16 cellular contexts compared by ENCODE assay signal in the genomic region with DNA sequence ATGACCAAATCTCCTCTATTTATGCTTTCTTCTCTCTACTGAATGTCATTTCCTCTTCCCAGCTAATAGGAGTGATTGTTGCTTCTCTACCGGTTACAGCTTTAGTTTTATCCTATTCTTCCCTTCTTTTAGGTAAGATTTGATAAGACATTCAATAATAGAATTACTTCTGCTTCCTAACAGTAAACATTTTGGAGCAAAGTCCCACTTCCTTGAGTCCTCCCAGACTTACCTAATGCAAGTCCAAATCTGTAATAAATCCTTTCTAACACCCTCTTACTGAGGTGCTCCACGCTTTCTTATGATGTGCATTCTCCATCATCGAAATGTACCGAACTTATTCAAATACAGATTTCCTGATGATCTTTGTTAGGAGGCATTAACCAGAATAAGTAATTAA.
DNase-seq lines count a peak whose midpoint lies in the region; TF ChIP-seq lines count a peak whose summit lies in the region.
"Had no signal": no experiment of that assay in that cellular context is flagged by ENCODE, and none has a peak within 500 bp of the region (broad histone marks: within the 10 kb centered on the region; RNA-seq: fewer than 3 reads in every experiment).

No MANE protein-coding gene starts in this region.

- no peaks in the 10 kb centered on the region for H3K4me1 ChIP-seq in tibial nerve
- no peaks in the 10 kb centered on the region for H3K4me1 ChIP-seq in Karpas-422 (ENCODE audit: low read length)
- H3K4me1 ChIP-seq: Peyer's patch had no signal

- no peak for TF ChIP-seq EP300 in tibial nerve (IDR thresholded peaks at IDR 0.05)

- intact Hi-C loops in dorsolateral prefrontal cortex (cut with DNase I): loop anchor here in 1 of 2 donors (5.0 kb wide), 1 partner anchor 329 kb away; no protein-coding TSS in a partner anchor

- H4K20me1 ChIP-seq in Karpas-422 (ENCODE audit: insufficient read depth, low read depth, low read length): no peaks in the 10 kb centered on the region

- no peaks in the 10 kb centered on the region for H3K27me3 ChIP-seq in dorsolateral prefrontal cortex
- no peaks in the 10 kb centered on the region for H3K27me3 ChIP-seq in tibial nerve
- H3K27me3 ChIP-seq in Karpas-422 (ENCODE audit: low read length): no peaks in the 10 kb centered on the region
- H3K27me3 ChIP-seq: Peyer's patch had no signal

- H3K9me2 ChIP-seq in Karpas-422 (replicated peaks; ENCODE audit: insufficient read depth, low read length): no peaks in the 10 kb centered on the region

- H3K9ac ChIP-seq in Karpas-422 (ENCODE audit: low read length): no peak overlapping the region

- H3K79me2 ChIP-seq in Karpas-422 (ENCODE audit: low read length): no peaks in the 10 kb centered on the region

- H3K9me3 ChIP-seq in tibial nerve (peaks cover 0 to 4% (median 0%) of the 10 kb centered on the region in 4 donors), Karpas-422 (ENCODE audit: low read length) (no peaks in the 10 kb centered on the region)
- H3K9me3 ChIP-seq: Peyer's patch had no signal

- TF ChIP-seq POLR2A in tibial nerve (IDR thresholded peaks at IDR 0.05): no peak

- peak; percentile 3 for DNase-seq in NAMALWA (ENCODE audit: low spot score)
- no peak for DNase-seq in dorsolateral prefrontal cortex
- DNase-seq in tibial nerve (ENCODE audit: low spot score in 2 of 2): no peak
- no peak for DNase-seq in activated CD4-positive, CD25-positive, alpha-beta regulatory T cell treated with anti-CD3 and anti-CD28 coated beads, Interleukin-2, amount 50 U/mL, for 72 hours
- DNase-seq in SKM-1 (lab: John Stamatoyannopoulos, UW; ENCODE audit: unreplicated experiment): no peak
- no peak for DNase-seq in Karpas-422
- DNase-seq: CD8-positive, alpha-beta T cell; DMS79 treated with DMSO at 0.1 percent for 48 hours; NCI-H1694; NCI-H2029 treated with DMSO at 0.1 percent for 48 hours; Peyer's patch; SHP77 treated with DMSO at 0.1 percent for 48 hours had no signal

- H3K36me3 ChIP-seq in tibial nerve (no peaks in the 10 kb centered on the region), Karpas-422 (ENCODE audit: insufficient read depth, low read length) (no peaks in the 10 kb centered on the region)
- H3K36me3 ChIP-seq: Peyer's patch had no signal

- TF ChIP-seq CTCF in dorsolateral prefrontal cortex (IDR thresholded peaks at IDR 0.05 in 54 of 56, conservative IDR thresholded peaks at IDR 0.05 in 2 of 56; ENCODE audit: low read depth in 1 of 56, partially characterized antibody in 56 of 56) (no peak), tibial nerve (IDR thresholded peaks at IDR 0.05) (no peak)

- H3K4me3 ChIP-seq in dorsolateral prefrontal cortex: peak overlapping the region in 23 of 59 donors; percentile 5 to 37 (median 16)
- H3K4me3 ChIP-seq in tibial nerve: no peak overlapping the region
- H3K4me3 ChIP-seq in Karpas-422 (ENCODE audit: low read length): no peak overlapping the region
- H3K4me3 ChIP-seq: K562, Peyer's patch, SK-N-MC had no signal

- no peak overlapping the region for H2AFZ ChIP-seq in Karpas-422 (ENCODE audit: low read length)

- no peak overlapping the region for H3K4me2 ChIP-seq in Karpas-422 (ENCODE audit: low read depth, low read length, poor library complexity, severe bottlenecking)

- H3K27ac ChIP-seq in angular gyrus (ENCODE audit: low read depth, low read length) (peak overlapping the region; percentile 73), dorsolateral prefrontal cortex (peak overlapping the region in 51 of 59 donors; percentile 1 to 80 (median 50)), tibial nerve (no peak overlapping the region), Karpas-422 (ENCODE audit: low read length) (no peak overlapping the region)
- H3K27ac ChIP-seq: C4-2B, Peyer's patch, SK-N-MC had no signal

- 70 to 84% methylated on average over 4 of the region's 4 CpGs for whole genome bisulfite sequencing in tibial nerve, 2 donors

Comparison
In these comparisons a context has a peak if more than half of its experiments do, and no peak if none do; other contexts are left out.
1. H3K27ac ChIP-seq: peak in angular gyrus (single experiment) and dorsolateral prefrontal cortex (51 of 59); none in tibial nerve (0 of 4) and Karpas-422 (single experiment).